Comparison of ENCODE assay signal across 34 cellular contexts in genomic region chr19:40269216-40269940, GRCh38. TPM values are rescaled to one million over a fixed set of nuclear protein-coding genes. Genes with fewer than 3 reads are reported as not detected.
DNase-seq lines count a peak whose midpoint lies in the region; ATAC-seq and TF ChIP-seq lines count a peak whose summit lies in the region.
"Had no signal": no experiment of that assay in that cellular context is flagged by ENCODE, and none has a peak within 500 bp of the region (broad histone marks: within the 10 kb centered on the region; RNA-seq: fewer than 3 reads in every experiment).

No MANE protein-coding gene starts in this region.

- H3K4me3 Mint-ChIP-seq in activated naive CD8-positive, alpha-beta T cell, result no peak overlapping the region
- H3K4me3 Mint-ChIP-seq in activated naive CD8-positive, alpha-beta T cell treated with anti-CD3 and anti-CD28 coated beads, Interleukin-2, amount 50 U/mL, for 24 hours, result no peak overlapping the region
- H3K4me3 Mint-ChIP-seq in stimulated activated effector memory CD8-positive, alpha-beta T cell treated with anti-CD3 and anti-CD28 coated beads, Interleukin-12 subunit alpha, Interleukin-12 subunit beta, amount 100 ng/mL, for 72 hours, result no peak overlapping the region
- H3K4me3 Mint-ChIP-seq: B cell, memory B cell, T-cell had no signal

- peaks cover 47% of the 10 kb centered on the region for H3K4me1 Mint-ChIP-seq in activated naive CD8-positive, alpha-beta T cell (ENCODE audit: low read depth)
- peaks cover 33% of the 10 kb centered on the region for H3K4me1 Mint-ChIP-seq in activated naive CD8-positive, alpha-beta T cell treated with anti-CD3 and anti-CD28 coated beads, Interleukin-2, amount 50 U/mL, for 24 hours
- H3K4me1 Mint-ChIP-seq in stimulated activated effector memory CD8-positive, alpha-beta T cell treated with anti-CD3 and anti-CD28 coated beads, Interleukin-12 subunit alpha, Interleukin-12 subunit beta, amount 100 ng/mL, for 72 hours, result peaks cover 69% of the 10 kb centered on the region

- H3K9me3 Mint-ChIP-seq in activated naive CD8-positive, alpha-beta T cell (ENCODE audit: low read depth), result no peaks in the 10 kb centered on the region
- H3K9me3 Mint-ChIP-seq in activated naive CD8-positive, alpha-beta T cell treated with anti-CD3 and anti-CD28 coated beads, Interleukin-2, amount 50 U/mL, for 24 hours, result no peaks in the 10 kb centered on the region
- no peaks in the 10 kb centered on the region for H3K9me3 Mint-ChIP-seq in stimulated activated effector memory CD8-positive, alpha-beta T cell treated with anti-CD3 and anti-CD28 coated beads, Interleukin-12 subunit alpha, Interleukin-12 subunit beta, amount 100 ng/mL, for 72 hours
- H3K9me3 Mint-ChIP-seq: memory B cell, T-cell had no signal

- TF ChIP-seq CTCF in HEK293 (tag by site-specific recombination; IDR thresholded peaks at IDR 0.05), result no peak
- TF ChIP-seq CTCF in dorsolateral prefrontal cortex (IDR thresholded peaks at IDR 0.05 in 54 of 56, conservative IDR thresholded peaks at IDR 0.05 in 2 of 56; ENCODE audit: low read depth in 1 of 56, partially characterized antibody in 56 of 56), result no peak

- no peak for ATAC-seq in activated naive CD8-positive, alpha-beta T cell treated with anti-CD3 and anti-CD28 coated beads, Interleukin-2, amount 50 U/mL, for 24 hours
- no peak for ATAC-seq in GM21619 (IDR thresholded peaks at IDR 0.05; ENCODE audit: unreplicated experiment)
- no peak for ATAC-seq in stimulated activated effector memory CD8-positive, alpha-beta T cell treated with anti-CD3 and anti-CD28 coated beads, Interleukin-12 subunit alpha, Interleukin-12 subunit beta, amount 100 ng/mL, for 72 hours
- ATAC-seq: activated CD4-positive, CD25-positive, alpha-beta regulatory T cell treated with anti-CD3 and anti-CD28 coated beads, Interleukin-2, amount 50 U/mL, for 24 hours; stimulated activated naive CD8-positive, alpha-beta T cell treated with anti-CD3 and anti-CD28 coated beads, Interleukin-15, Interleukin-2, amounts not matched to agents 100 U/mL and 50 U/mL, for 24 hours; T-cell had no signal

- CTCF ChIA-PET in HEK293 (lab: Yijun Ruan, JAX), result interaction anchor here (0.5 to 0.9 kb wide), 2 partner anchors 102 to 1179 kb away, joined by 3 to 5 read pairs; no protein-coding TSS in a partner anchor

- no peaks in the 10 kb centered on the region for H3K9me3 ChIP-seq in HEK293 (ENCODE audit: control insufficient read depth, insufficient read depth, low read depth, low read length)
- H3K9me3 ChIP-seq: esophagus muscularis mucosa, neutrophil, Peyer's patch, sigmoid colon, SJSA1, tibial nerve had no signal

- H3K27ac Mint-ChIP-seq in activated naive CD8-positive, alpha-beta T cell, result peak overlapping the region; percentile 64
- no peak overlapping the region for H3K27ac Mint-ChIP-seq in activated naive CD8-positive, alpha-beta T cell treated with anti-CD3 and anti-CD28 coated beads, Interleukin-2, amount 50 U/mL, for 24 hours
- no peak overlapping the region for H3K27ac Mint-ChIP-seq in stimulated activated effector memory CD8-positive, alpha-beta T cell treated with anti-CD3 and anti-CD28 coated beads, Interleukin-12 subunit alpha, Interleukin-12 subunit beta, amount 100 ng/mL, for 72 hours
- H3K27ac Mint-ChIP-seq: B cell, memory B cell, T-cell had no signal

- no peak overlapping the region for H3K4me3 ChIP-seq in HEK293 (ENCODE audit: low read depth, low read length)
- no peak overlapping the region for H3K4me3 ChIP-seq in dorsolateral prefrontal cortex
- H3K4me3 ChIP-seq: coronary artery, esophagus muscularis mucosa, hepatocyte, Peyer's patch, sigmoid colon, SJSA1, tibial nerve had no signal

- POLR2A ChIA-PET in HEK293 (lab: Yijun Ruan, JAX), result interaction anchor here (0.5 to 1.7 kb wide), 3 partner anchors 9 to 435 kb away, joined by 3 to 5 read pairs (median 4); partner anchors contain the start of gene DYRK1B

- H3K36me3 Mint-ChIP-seq in activated naive CD8-positive, alpha-beta T cell, result no peaks in the 10 kb centered on the region
- peaks cover 16% of the 10 kb centered on the region for H3K36me3 Mint-ChIP-seq in activated naive CD8-positive, alpha-beta T cell treated with anti-CD3 and anti-CD28 coated beads, Interleukin-2, amount 50 U/mL, for 24 hours (ENCODE audit: low read depth)
- peaks cover 55% of the 10 kb centered on the region for H3K36me3 Mint-ChIP-seq in stimulated activated effector memory CD8-positive, alpha-beta T cell treated with anti-CD3 and anti-CD28 coated beads, Interleukin-12 subunit alpha, Interleukin-12 subunit beta, amount 100 ng/mL, for 72 hours

- H3K27me3 ChIP-seq in dorsolateral prefrontal cortex, result no peaks in the 10 kb centered on the region
- H3K27me3 ChIP-seq: esophagus muscularis mucosa, foreskin keratinocyte, hepatocyte, neutrophil, Peyer's patch, sigmoid colon, SJSA1, tibial nerve had no signal

- H3K27ac ChIP-seq in HEK293 (ENCODE audit: extremely low read depth, low read depth, low read length) (no peak overlapping the region), dorsolateral prefrontal cortex (peak overlapping the region in 46 of 59 donors; percentile 1 to 90 (median 58)), temporal lobe (ENCODE audit: low read depth, low read length) (peak overlapping the region; percentile 4)
- H3K27ac ChIP-seq: coronary artery, foreskin keratinocyte, neutrophil, Peyer's patch, SJSA1, tibial nerve had no signal

- no peak for DNase-seq in activated naive CD8-positive, alpha-beta T cell treated with anti-CD3 and anti-CD28 coated beads, Interleukin-2, amount 50 U/mL, for 24 hours
- DNase-seq in dorsolateral prefrontal cortex, result no peak
- DNase-seq in stimulated activated effector memory CD8-positive, alpha-beta T cell treated with anti-CD3 and anti-CD28 coated beads, Interleukin-12 subunit alpha, Interleukin-12 subunit beta, amount 100 ng/mL, for 72 hours (ENCODE audit: low spot score in 2 of 2), result no peak
- DNase-seq in AG08396 (ENCODE audit: low spot score), result no peak
- DNase-seq: activated CD8-positive, alpha-beta memory T cell treated with anti-CD3 and anti-CD28 coated beads for 24 hours; activated naive CD4-positive, alpha-beta T cell; activated T-cell treated with anti-CD3 and anti-CD28 coated beads, Interleukin-2, amount 50 U/mL, for 1 hour; DMS53; foreskin keratinocyte; GDM1; NCI-H1092 treated with DMSO at 0.1 percent for 48 hours; NCI-H2029; NCI-H2227 treated with DMSO at 0.1 percent for 48 hours; NCI-H69; Peyer's patch; stimulated activated naive CD8-positive, alpha-beta T cell treated with anti-CD3 and anti-CD28 coated beads, Interleukin-15, Interleukin-2, amounts not matched to agents 100 U/mL and 50 U/mL, for 24 hours; T-cell had no signal

- intact Hi-C loops in dorsolateral prefrontal cortex (cut with DNase I), result no loop called here

- H3K27me3 Mint-ChIP-seq in activated naive CD8-positive, alpha-beta T cell, result no peaks in the 10 kb centered on the region
- no peaks in the 10 kb centered on the region for H3K27me3 Mint-ChIP-seq in activated naive CD8-positive, alpha-beta T cell treated with anti-CD3 and anti-CD28 coated beads, Interleukin-2, amount 50 U/mL, for 24 hours
- H3K27me3 Mint-ChIP-seq: B cell, memory B cell, progenitor cell of endocrine pancreas, T-cell had no signal

- H3K4me1 ChIP-seq in HEK293 (ENCODE audit: control insufficient read depth, insufficient read depth, low read length), result peaks cover 4% of the 10 kb centered on the region
- H3K4me1 ChIP-seq: foreskin keratinocyte, SJSA1 had no signal

- peaks cover 44 to 48% of the 10 kb centered on the region in 2 experiments for H3K36me3 ChIP-seq in HEK293 (ENCODE audit: control insufficient read depth in 2 of 2, insufficient read depth in 1 of 2, low read length in 2 of 2)

TF ChIP-seq in HEK293, 187 proteins besides CTCF, POLR2A, EP300 and RAD21 (continues in another document):
- peak; percentile 96 for TF ChIP-seq ZNF146 (tag by site-specific recombination; IDR thresholded peaks at IDR 0.05)

RNA-seq across cellular contexts. Expression of gene AKT2, which starts 15.8 kb away (rescaled TPM):
- 100 to 1,000 TPM in 117 of 120 experiments, 10 to 100 TPM in 3; 95.3 to 215 (median 139) TPM for total RNA-seq in dorsolateral prefrontal cortex
- total RNA-seq in temporal lobe, result 36.9 TPM

RNA-seq across cellular contexts. Expression of gene CCNP, which starts 42.9 kb away (rescaled TPM):
- total RNA-seq in dorsolateral prefrontal cortex, result 10 to 100 TPM in 1 of 120 experiments, 1 to 10 TPM in 86, under 1 TPM in 30, not detected in 3; 0.32 to 10.0 (median 1.6) TPM
- total RNA-seq in temporal lobe, result 0.49 TPM
- total RNA-seq: bronchial epithelial cell, hepatocyte, sigmoid colon, SJSA1 had no signal

RNA-seq across cellular contexts. Expression of gene TTC9B, which starts 51.2 kb away (rescaled TPM):
- total RNA-seq in dorsolateral prefrontal cortex (100 to 1,000 TPM in 13 of 120 experiments, 10 to 100 TPM in 107; 27.3 to 112 (median 74.4) TPM), temporal lobe (32.0 TPM)
- total RNA-seq: A673, B cell, bronchial epithelial cell, esophagus muscularis mucosa, foreskin keratinocyte, hepatocyte, Peyer's patch, progenitor cell of endocrine pancreas, SJSA1, T-cell had no signal
